8 cellular contexts compared by ENCODE assay signal in genomic region chr3:98602078-98602678, GRCh38. TPM values are rescaled to one million over a fixed set of nuclear protein-coding genes. Genes with fewer than 3 reads are reported as not detected.
DNase-seq lines count a peak whose midpoint lies in the region; ATAC-seq, FAIRE-seq and TF ChIP-seq lines count a peak whose summit lies in the region.

No MANE protein-coding gene starts in this region.

- no peaks in the 10 kb centered on the region for H3K9me1 ChIP-seq in endothelial cell of umbilical vein (replicated peaks; ENCODE audit: control insufficient read depth, extremely low read depth, insufficient read depth, low read length)

- H3K27ac ChIP-seq in A673 (ENCODE audit: low read depth, low read length, poor library complexity, severe bottlenecking) (no peak overlapping the region), endothelial cell of umbilical vein (ENCODE audit: insufficient read depth, low read depth, low read length) (no peak overlapping the region)

- H3K4me3 ChIP-seq in A673 (ENCODE audit: low read depth, low read length, poor library complexity, severe bottlenecking) (no peak overlapping the region), endothelial cell of umbilical vein (replicated peaks in 1 of 3; ENCODE audit: insufficient read depth in 1 of 3, low read depth in 1 of 3, low read length in 3 of 3) (no peak overlapping the region)

- dilution Hi-C loops in endothelial cell of umbilical vein (cut with MboI; ENCODE audit: extremely low pct_ligation_motif_present, low sequenced_read_pairs), result loop anchor here (25.0 kb wide), 1 partner anchor 210 kb away; no protein-coding TSS in a partner anchor

- TF ChIP-seq POLR2A in endothelial cell of umbilical vein (IDR thresholded peaks at IDR 0.05; ENCODE audit: low read depth, low read length), result no peak

- H2AFZ ChIP-seq in endothelial cell of umbilical vein (ENCODE audit: low read depth, low read length), result no peak overlapping the region

- H3K36me3 ChIP-seq in A673 (ENCODE audit: insufficient read depth, low read length, poor library complexity, severe bottlenecking) (no peaks in the 10 kb centered on the region), endothelial cell of umbilical vein (ENCODE audit: control insufficient read depth in 2 of 2, extremely low read depth in 1 of 2, insufficient read depth in 2 of 2, low read length in 2 of 2) (no peaks in the 10 kb centered on the region)

- CTCF ChIA-PET in A673 (lab: Charles Lee) (interaction anchor here (0.6 to 1.2 kb wide), 6 partner anchors 99 to 392 kb away, joined by 3 to 9 read pairs (median 4); no protein-coding TSS in a partner anchor), endothelial cell of umbilical vein (lab: Charles Lee) (interaction anchor here (0.5 to 6.2 kb wide), 50 partner anchors 9 to 541 kb away, joined by 3 to 202 read pairs (median 4); partner anchors contain the start of genes CLDND1, CPOX, DCBLD2 and ST3GAL6)

- peak; percentile 77 for DNase-seq in A673 (ENCODE audit: low spot score)
- peak; percentile 30 for DNase-seq in ELF-1 (ENCODE audit: low read depth, low spot score)
- peak; percentile 71 for DNase-seq in RPMI8226
- peak; percentile 76 for DNase-seq in endothelial cell of umbilical vein (ENCODE audit: low read depth, low spot score)
- peak; percentile 80 for DNase-seq in midbrain (lab: John Stamatoyannopoulos, UW)
- DNase-seq in cerebellar nuclear complex (lab: John Stamatoyannopoulos, UW), result no peak

- FAIRE-seq in endothelial cell of umbilical vein (lab: Jason Lieb, UNC), result peak; percentile 81

- H3K4me2 ChIP-seq in endothelial cell of umbilical vein (ENCODE audit: insufficient read depth, low read length), result no peak overlapping the region

- H3K9ac ChIP-seq in endothelial cell of umbilical vein (replicated peaks; ENCODE audit: extremely low read depth, insufficient read depth, low read length), result no peak overlapping the region

- H3K4me1 ChIP-seq in A673 (ENCODE audit: insufficient read depth, low read length, poor library complexity, severe bottlenecking) (no peaks in the 10 kb centered on the region), endothelial cell of umbilical vein (ENCODE audit: control insufficient read depth, extremely low read depth, insufficient read depth, low read length) (no peaks in the 10 kb centered on the region)

- BruUV-seq in A673 (replicated peaks; lab: Mats Ljungman, UMichigan) (no TSS peak), endothelial cell of umbilical vein (replicated peaks; lab: Mats Ljungman, UMichigan) (no TSS peak)

- intact Hi-C loops in A673 (cut with micrococcal nuclease; ENCODE audit: unreplicated experiment), result loop anchor here (1.0 to 10.0 kb wide), 2 partner anchors 207 to 1153 kb away; no protein-coding TSS in a partner anchor
- intact Hi-C loops in endothelial cell of umbilical vein (cut with micrococcal nuclease), result loop anchor here (1.0 to 10.0 kb wide), 5 partner anchors 131 to 573 kb away; no protein-coding TSS in a partner anchor

- TF ChIP-seq CTCF in A673 (conservative IDR thresholded peaks at IDR 0.05; ENCODE audit: low read depth, low read length) (peak; percentile 81), endothelial cell of umbilical vein (IDR thresholded peaks at IDR 0.05; ENCODE audit: extremely low read depth in 1 of 2, insufficient read depth in 1 of 2, low read depth in 1 of 2, low read length in 2 of 2) (peak; percentile 60 to 74)

- no peak for TF ChIP-seq EP300 in Ishikawa (IDR thresholded peaks at IDR 0.05; ENCODE audit: borderline replicate concordance)

- TF ChIP-seq RAD21 in Ishikawa (IDR thresholded peaks at IDR 0.05; ENCODE audit: low read depth), result peak; percentile 90

- no peaks in the 10 kb centered on the region for H4K20me1 ChIP-seq in endothelial cell of umbilical vein (replicated peaks; ENCODE audit: control insufficient read depth, extremely low read depth, insufficient read depth, low read length)

- POLR2A ChIA-PET in A673 (lab: Charles Lee; ENCODE audit: low non-redundant PET) (no interaction called here), endothelial cell of umbilical vein (lab: Charles Lee) (interaction anchor here (0.6 kb wide), 1 partner anchor 178 kb away, joined by 3 read pairs; no protein-coding TSS in a partner anchor)

- peak; percentile 74 for ATAC-seq in GM21786 (IDR thresholded peaks at IDR 0.05; ENCODE audit: unreplicated experiment)

- H3K27me3 ChIP-seq in A673 (replicated peaks; ENCODE audit: insufficient read depth, low read depth, low read length, poor library complexity) (no peaks in the 10 kb centered on the region), endothelial cell of umbilical vein (ENCODE audit: control insufficient read depth in 2 of 2, insufficient read depth in 2 of 2, low read length in 2 of 2) (no peaks in the 10 kb centered on the region)

- no peaks in the 10 kb centered on the region for H3K79me2 ChIP-seq in endothelial cell of umbilical vein (ENCODE audit: control insufficient read depth, insufficient read depth, low read length)

- no peaks in the 10 kb centered on the region for H3K9me3 ChIP-seq in A673 (ENCODE audit: low read depth, low read length, poor library complexity, severe bottlenecking)
- H3K9me3 ChIP-seq in endothelial cell of umbilical vein (replicated peaks; ENCODE audit: control insufficient read depth, insufficient read depth, low read length), result no peaks in the 10 kb centered on the region

TF ChIP-seq in Ishikawa, 13 proteins besides CTCF, POLR2A, EP300 and RAD21 (continues in another document):
- TF ChIP-seq NFIC (IDR thresholded peaks at IDR 0.05), result no peak
- no peak for TF ChIP-seq TCF12 (IDR thresholded peaks at IDR 0.05; ENCODE audit: low read depth)
- no peak for TF ChIP-seq YY1 (IDR thresholded peaks at IDR 0.05; ENCODE audit: low read depth)
- TF ChIP-seq CEBPB (IDR thresholded peaks at IDR 0.05), result no peak
- no peak for TF ChIP-seq TAF1 (IDR thresholded peaks at IDR 0.05; ENCODE audit: low read depth)
- TF ChIP-seq EGR1 (IDR thresholded peaks at IDR 0.05), result no peak

TF ChIP-seq in endothelial cell of umbilical vein, 7 proteins besides CTCF, POLR2A, EP300 and RAD21:
- no peak for TF ChIP-seq MAX (IDR thresholded peaks at IDR 0.05; ENCODE audit: insufficient read depth, insufficient read length)
- TF ChIP-seq MYC (IDR thresholded peaks at IDR 0.05; ENCODE audit: low read depth, low read length), result no peak
- no peak for TF ChIP-seq GATA2 (IDR thresholded peaks at IDR 0.05; ENCODE audit: insufficient read depth, insufficient read length, low read depth, low read length)
- no peak for TF ChIP-seq FOS (IDR thresholded peaks at IDR 0.05; ENCODE audit: borderline replicate concordance, insufficient read depth, low read length)
- no peak for TF ChIP-seq POLR2AphosphoS5 (IDR thresholded peaks at IDR 0.05; ENCODE audit: insufficient read depth, low read depth, low read length)
- no peak for TF ChIP-seq JUN (IDR thresholded peaks at IDR 0.05; ENCODE audit: borderline replicate concordance, insufficient read depth, insufficient read length, low read depth)
- no peak for TF ChIP-seq EZH2 (IDR thresholded peaks at IDR 0.05; ENCODE audit: borderline replicate concordance, low read depth, low read length, severe bottlenecking)

RNA-seq across cellular contexts. Expression of gene CPOX, which starts 8.8 kb away (rescaled TPM):
- total RNA-seq in A673 (2021), result 25.8 and 27.7 TPM in 2 replicates
- total RNA-seq in endothelial cell of umbilical vein, result 19.9 and 24.5 TPM in 2 replicates
- polyA plus RNA-seq in endothelial cell of umbilical vein, result 11.3 and 12.3 TPM in 2 replicates
- 12.1 and 13.4 TPM in 2 replicates for polyA plus RNA-seq in endothelial cell of umbilical vein (2011; cell fraction: cytosol; rRNA removed)
- polyA plus RNA-seq in endothelial cell of umbilical vein (2011; cell fraction: nucleus; rRNA removed), result 29.1 and 35.6 TPM in 2 replicates
- 20.2 and 20.8 TPM in 2 replicates for polyA plus RNA-seq in endothelial cell of umbilical vein (2012)
- polyA minus RNA-seq in endothelial cell of umbilical vein, result 18.8 and 25.9 TPM in 2 replicates
- polyA minus RNA-seq in endothelial cell of umbilical vein (2011; cell fraction: cytosol; rRNA and poly(A)+ RNA removed), result 5.5 TPM
- polyA minus RNA-seq in endothelial cell of umbilical vein (2011; cell fraction: nucleus; rRNA and poly(A)+ RNA removed), result 9.2 and 10.3 TPM in 2 replicates

Comparison
In these comparisons a context has a peak if more than half of its experiments do, and no peak if none do; other contexts are left out.
1. DNase-seq: peak in A673 (single experiment), ELF-1 (single experiment), RPMI8226 (single experiment), endothelial cell of umbilical vein (single experiment) and midbrain (single experiment); none in cerebellar nuclear complex (0 of 2).